8 cellular contexts compared by ENCODE assay signal in genomic region chr2:202634556-202635440, GRCh38. TPM values are rescaled to one million over a fixed set of nuclear protein-coding genes. Genes with fewer than 3 reads are reported as not detected.
DNase-seq lines count a peak whose midpoint lies in the region; ATAC-seq and TF ChIP-seq lines count a peak whose summit lies in the region.

FAM117B (plus strand) TSS chr2:202634969; CDS start chr2:202635188, 219 bp downstream.

- H3K4me1 ChIP-seq in DND-41 (ENCODE audit: insufficient read depth, low read length): peaks cover 43% of the 10 kb centered on the region
- peaks cover 0 to 25% (median 2%) of the 10 kb centered on the region in 4 donors for H3K4me1 ChIP-seq in Peyer's patch
- H3K4me1 ChIP-seq in esophagus muscularis mucosa: peaks cover 17 to 21% (median 20%) of the 10 kb centered on the region in 4 donors
- H3K4me1 ChIP-seq in muscle layer of duodenum (ENCODE audit: control insufficient read depth in 1 of 2, insufficient read depth in 2 of 2, low read length in 2 of 2): no peaks in the 10 kb centered on the region

- no peaks in the 10 kb centered on the region for H3K27me3 ChIP-seq in DND-41 (ENCODE audit: insufficient read depth, low read length, poor library complexity)
- no peaks in the 10 kb centered on the region for H3K27me3 ChIP-seq in Peyer's patch
- H3K27me3 ChIP-seq in esophagus muscularis mucosa: no peaks in the 10 kb centered on the region
- H3K27me3 ChIP-seq in muscle layer of duodenum (ENCODE audit: low read depth, low read length): no peaks in the 10 kb centered on the region

- WGBS in esophagus muscularis mucosa: 1% methylated on average over 14 of the region's 83 CpGs

- H4K20me1 ChIP-seq in DND-41 (ENCODE audit: insufficient read depth, low read length): peaks cover 10% of the 10 kb centered on the region; the same call in 1 of the 2 replicates

- peak within 1 kb of the TSS; percentile 83 to 92 for H3K4me3 ChIP-seq in DND-41 (ENCODE audit: low read depth in 1 of 2, low read length in 2 of 2)
- peak within 1 kb of the TSS; percentile 77 to 98 (median 96) for H3K4me3 ChIP-seq in Peyer's patch
- peak within 1 kb of the TSS; percentile 83 to 99 (median 96) for H3K4me3 ChIP-seq in esophagus muscularis mucosa
- peak within 1 kb of the TSS; percentile 81 to 95 for H3K4me3 ChIP-seq in muscle layer of duodenum (ENCODE audit: low read depth in 1 of 2, low read length in 2 of 2)

- peak; percentile 17 for TF ChIP-seq CTCF in DND-41 (IDR thresholded peaks at IDR 0.05; ENCODE audit: borderline replicate concordance, extremely low read depth, low read length, poor library complexity, severe bottlenecking)
- TF ChIP-seq CTCF in Peyer's patch (IDR thresholded peaks at IDR 0.05): peak in 2 of 6 experiments; percentile 6 to 10
- TF ChIP-seq CTCF in esophagus muscularis mucosa (IDR thresholded peaks at IDR 0.05): no peak

- no peaks in the 10 kb centered on the region for H3K9me3 Mint-ChIP-seq in activated T-cell treated with anti-CD3 and anti-CD28 coated beads, Interleukin-2, amount 50 U/mL, for 72 hours

- H2AFZ ChIP-seq in DND-41 (ENCODE audit: low read depth, low read length): peak within 1 kb of the TSS; percentile 97

- H3K9me3 ChIP-seq in DND-41 (ENCODE audit: insufficient read depth, low read length, severe bottlenecking) (no peaks in the 10 kb centered on the region), KOPT-K1 (ENCODE audit: insufficient read depth, low read length, poor library complexity, severe bottlenecking) (no peaks in the 10 kb centered on the region), Peyer's patch (peaks cover 0 to 4% (median 0%) of the 10 kb centered on the region in 4 donors), esophagus muscularis mucosa (no peaks in the 10 kb centered on the region), muscle layer of duodenum (ENCODE audit: control insufficient read depth in 1 of 2, low read length in 2 of 2) (no peaks in the 10 kb centered on the region)

- no peak for TF ChIP-seq EP300 in esophagus muscularis mucosa (IDR thresholded peaks at IDR 0.05)

- H3K4me1 Mint-ChIP-seq in activated T-cell treated with anti-CD3 and anti-CD28 coated beads, Interleukin-2, amount 50 U/mL, for 72 hours (ENCODE audit: low read depth): peaks cover 63% of the 10 kb centered on the region

- peak within 1 kb of the TSS; percentile 91 for H3K9ac ChIP-seq in DND-41 (ENCODE audit: low read depth, low read length)

- H3K4me2 ChIP-seq in DND-41 (ENCODE audit: insufficient read depth, low read length): peak within 1 kb of the TSS; percentile 85

- peak within 1 kb of the TSS; percentile 97 to 99 for H3K4me3 Mint-ChIP-seq in activated T-cell treated with anti-CD3 and anti-CD28 coated beads, Interleukin-2, amount 50 U/mL, for 72 hours

- H3K36me3 ChIP-seq in DND-41 (ENCODE audit: insufficient read depth, low read length): no peaks in the 10 kb centered on the region
- 0 out of 2 replicates have a peak, but pooled peaks cover 8% of the 10 kb centered on the region for H3K36me3 ChIP-seq in KOPT-K1 (ENCODE audit: insufficient read depth, low read length)
- H3K36me3 ChIP-seq in Peyer's patch: no peaks in the 10 kb centered on the region
- no peaks in the 10 kb centered on the region for H3K36me3 ChIP-seq in esophagus muscularis mucosa
- no peaks in the 10 kb centered on the region for H3K36me3 ChIP-seq in muscle layer of duodenum (ENCODE audit: control insufficient read depth in 1 of 2, insufficient read depth in 2 of 2, low read length in 2 of 2)

- DNase-seq in DND-41 (peak; percentile 99), Peyer's patch (peak; percentile 98 to 100 (median 99)), esophagus muscularis mucosa (ENCODE audit: extremely low spot score) (peak; percentile 99)
- peak; percentile 97 to 99 for DNase-seq in activated T-cell treated with anti-CD3 and anti-CD28 coated beads, Interleukin-2, amount 50 U/mL, for 72 hours
- peak; percentile 96 for DNase-seq in stimulated activated CD8-positive, alpha-beta memory T cell treated with anti-CD3 and anti-CD28 coated beads, Interleukin-7, amount 100 ng/mL, for 24 hours (ENCODE audit: low read depth)

- TF ChIP-seq POLR2A in Peyer's patch (IDR thresholded peaks at IDR 0.05) (peak; percentile 88 to 93), esophagus muscularis mucosa (IDR thresholded peaks at IDR 0.05; ENCODE audit: low read depth) (no peak)

- H3K27ac ChIP-seq in DND-41 (ENCODE audit: low read length) (peak within 1 kb of the TSS; percentile 81), KOPT-K1 (ENCODE audit: low read depth, low read length, poor library complexity, severe bottlenecking) (peak within 1 kb of the TSS; percentile 75), Peyer's patch (peak within 1 kb of the TSS; percentile 88 to 99 (median 98)), esophagus muscularis mucosa (replicated peaks in 1 of 4) (peak within 1 kb of the TSS; percentile 86 to 91 (median 90)), muscle layer of duodenum (ENCODE audit: low read length) (peak within 1 kb of the TSS; percentile 85)

- intact Hi-C loops in esophagus muscularis mucosa (cut with DNase I): no loop called here

- no peaks in the 10 kb centered on the region for H3K27me3 Mint-ChIP-seq in activated T-cell treated with anti-CD3 and anti-CD28 coated beads, Interleukin-2, amount 50 U/mL, for 72 hours (ENCODE audit: low read depth)

- peak within 1 kb of the TSS; percentile 96 for H3K27ac Mint-ChIP-seq in activated T-cell treated with anti-CD3 and anti-CD28 coated beads, Interleukin-2, amount 50 U/mL, for 72 hours

- H3K36me3 Mint-ChIP-seq in activated T-cell treated with anti-CD3 and anti-CD28 coated beads, Interleukin-2, amount 50 U/mL, for 72 hours (ENCODE audit: insufficient read depth in 2 of 2): peaks cover 2 to 6% of the 10 kb centered on the region in 2 donors

- ATAC-seq in DND-41 (ENCODE audit: insufficient read depth, low read depth) (peak; percentile 95), GM21825 (IDR thresholded peaks at IDR 0.05; ENCODE audit: unreplicated experiment) (peak; percentile 88)
- ATAC-seq in activated T-cell treated with anti-CD3 and anti-CD28 coated beads, Interleukin-2, amount 50 U/mL, for 72 hours (replicated peaks in 1 of 2): peak; percentile 88 to 90

- H3K79me2 ChIP-seq in DND-41 (ENCODE audit: insufficient read depth, low read length): peaks cover 46% of the 10 kb centered on the region

RNA-seq across cellular contexts. Expression of gene FAM117B, which starts in this region (rescaled TPM):
- total RNA-seq in Peyer's patch (10 to 100 TPM; 10.5 to 37.1 (median 21.0) TPM), esophagus muscularis mucosa (1 to 10 TPM; 2.8 to 5.0 (median 4.2) TPM)
- 10 to 100 TPM; 11.4 to 16.7 TPM for total RNA-seq in activated T-cell treated with anti-CD3 and anti-CD28 coated beads, Interleukin-2, amount 50 U/mL, for 72 hours

Comparison
In these comparisons a context has a peak if more than half of its experiments do, and no peak if none do; other contexts are left out.
1. Peak in every context shown above with its lines: DNase-seq, ATAC-seq, H3K4me3 ChIP-seq and H3K27ac ChIP-seq.